Comparison of ENCODE assay signal across 20 cellular contexts in the genomic region with DNA sequence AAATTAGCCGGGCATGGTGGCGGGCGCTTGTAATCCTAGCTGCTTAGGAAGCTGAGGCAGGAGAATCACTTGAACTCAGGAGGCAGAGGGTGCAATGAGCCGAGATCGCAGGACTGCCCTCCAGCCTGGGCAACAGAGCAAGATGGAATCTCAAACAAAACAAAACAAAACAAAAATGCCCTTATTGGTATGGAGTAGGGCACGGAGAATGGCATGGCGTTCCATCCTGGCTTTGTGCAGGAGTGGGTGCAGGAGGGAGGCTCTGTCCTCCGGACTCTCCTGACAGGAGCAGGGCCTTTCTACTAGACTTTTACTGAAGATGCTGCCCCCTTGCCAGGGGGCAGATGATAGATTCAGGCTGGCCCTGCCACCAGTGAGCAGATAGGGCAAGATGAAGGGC. TPM values are rescaled to one million over a fixed set of nuclear protein-coding genes. Genes with fewer than 3 reads are reported as not detected.
A peak's percentile ranks its signal among the peaks of the same experiment; 100 is the strongest.
DNase-seq lines count a peak whose midpoint lies in the region; ATAC-seq and TF ChIP-seq lines count a peak whose summit lies in the region.
"Had no signal": no experiment of that assay in that cellular context is flagged by ENCODE, and none has a peak within 500 bp of the region (broad histone marks: within the 10 kb centered on the region; RNA-seq: fewer than 3 reads in every experiment).

No MANE protein-coding gene starts in this region.

- H3K9me3 ChIP-seq in mammary epithelial cell (replicated peaks; ENCODE audit: insufficient read depth, low read length): no peaks in the 10 kb centered on the region
- no peaks in the 10 kb centered on the region for H3K9me3 ChIP-seq in endocrine pancreas (ENCODE audit: control insufficient read depth, low read length)
- no peaks in the 10 kb centered on the region for H3K9me3 ChIP-seq in upper lobe of right lung

- 94% methylated on average over 8 of the region's 8 CpGs for whole genome bisulfite sequencing in mammary epithelial cell (ENCODE audit: low coverage, missing lambda C conversion rate)

- no peak overlapping the region for H3K4me2 ChIP-seq in mammary epithelial cell (ENCODE audit: insufficient read depth, low read depth, low read length)

- H3K4me1 ChIP-seq in mammary epithelial cell (ENCODE audit: insufficient read depth, low read length) (peaks cover 16% of the 10 kb centered on the region), endocrine pancreas (ENCODE audit: control insufficient read depth, insufficient read depth, low read length) (no peaks in the 10 kb centered on the region), upper lobe of right lung (no peaks in the 10 kb centered on the region)

- H3K27me3 Mint-ChIP-seq in MCF 10A (ENCODE audit: insufficient read depth, unreplicated experiment) (no peaks in the 10 kb centered on the region), nephron (ENCODE audit: low read depth) (peaks cover 67% of the 10 kb centered on the region)

- DNase-seq in MCF 10A (ENCODE audit: unreplicated experiment) (no peak), mammary epithelial cell (no peak), upper lobe of right lung (peak; percentile 25), ACHN (no peak)
- no peak for DNase-seq in stimulated activated CD4-positive, alpha-beta T cell treated with anti-CD3 and anti-CD28 coated beads, Interleukin-2, amount 100 ng/mL, for 24 hours
- DNase-seq: COR-L47, NCI-H1436, NCI-H2081, NCI-H510A treated with DMSO at 0.1 percent for 48 hours, RPMI8226 had no signal

- no peaks in the 10 kb centered on the region for H3K36me3 Mint-ChIP-seq in MCF 10A (ENCODE audit: insufficient read depth, unreplicated experiment)
- H3K36me3 Mint-ChIP-seq in nephron (ENCODE audit: low read depth): no peaks in the 10 kb centered on the region
- H3K36me3 Mint-ChIP-seq: IgD-negative memory B cell had no signal

- dilution Hi-C loops in mammary epithelial cell (cut with HindIII; ENCODE audit: low sequenced_read_pairs): no loop called here

- H3K4me3 ChIP-seq in mammary epithelial cell (replicated peaks in 1 of 3; ENCODE audit: insufficient read depth in 1 of 3, low read depth in 2 of 3, low read length in 3 of 3) (no peak overlapping the region), endocrine pancreas (ENCODE audit: control insufficient read depth, insufficient read depth, low read length) (peak overlapping the region; percentile 7), upper lobe of right lung (no peak overlapping the region)

- POLR2A ChIA-PET in MCF 10A (lab: Yijun Ruan, JAX): no interaction called here

- H2AFZ ChIP-seq in mammary epithelial cell (ENCODE audit: low read depth, low read length): no peak overlapping the region

- no peak for TF ChIP-seq CTCF in MCF 10A (IDR thresholded peaks at IDR 0.05; ENCODE audit: unreplicated experiment)
- TF ChIP-seq CTCF in mammary epithelial cell (conservative IDR thresholded peaks at IDR 0.05 in 1 of 2, IDR thresholded peaks at IDR 0.05 in 1 of 2; ENCODE audit: extremely low read depth in 1 of 2, insufficient read depth in 1 of 2, low read depth in 1 of 2, low read length in 2 of 2): no peak
- no peak for TF ChIP-seq CTCF in nephron (IDR thresholded peaks at IDR 0.05; ENCODE audit: unreplicated experiment in 3 of 3)
- TF ChIP-seq CTCF in upper lobe of right lung (IDR thresholded peaks at IDR 0.05): no peak

- intact Hi-C loops in MCF 10A (cut with micrococcal nuclease): no loop called here
- intact Hi-C loops in mammary epithelial cell (cut with micrococcal nuclease): no loop called here
- intact Hi-C loops in upper lobe of right lung (cut with DNase I): no loop called here

- H3K27me3 ChIP-seq in mammary epithelial cell (ENCODE audit: insufficient read depth, low read length) (no peaks in the 10 kb centered on the region), endocrine pancreas (ENCODE audit: control insufficient read depth, insufficient read depth, low read length) (no peaks in the 10 kb centered on the region), upper lobe of right lung (no peaks in the 10 kb centered on the region)

- no TSS peak for BruUV-seq in MCF 10A (replicated peaks; lab: Mats Ljungman, UMichigan)
- no TSS peak for BruUV-seq in mammary epithelial cell (replicated peaks; lab: Mats Ljungman, UMichigan)

- H3K4me1 Mint-ChIP-seq in MCF 10A (ENCODE audit: insufficient read depth, unreplicated experiment) (no peaks in the 10 kb centered on the region), nephron (peaks cover 18% of the 10 kb centered on the region)

- H3K4me3 Mint-ChIP-seq in MCF 10A (ENCODE audit: unreplicated experiment) (peak overlapping the region; percentile 70), nephron (peak overlapping the region in 2 of 3 experiments; percentile 30 to 75)

- ATAC-seq in upper lobe of right lung (no peak), HG02623 (IDR thresholded peaks at IDR 0.05; ENCODE audit: unreplicated experiment) (no peak)

- in situ Hi-C loops in mammary epithelial cell (cut with MboI; ENCODE audit: low sequenced_read_pairs in 2 of 2) (no loop called here), ACHN (cut with HindIII; ENCODE audit: low pct_ligation_motif_present, low pct_unique_long_range_greater_than_20kb, low sequenced_read_pairs) (no loop called here)

- H3K79me2 ChIP-seq in mammary epithelial cell (ENCODE audit: insufficient read depth, low read length): no peaks in the 10 kb centered on the region

- H3K27ac Mint-ChIP-seq in MCF 10A (ENCODE audit: low read depth, unreplicated experiment) (no peak overlapping the region), nephron (no peak overlapping the region)

- H3K36me3 ChIP-seq in mammary epithelial cell (ENCODE audit: insufficient read depth, low read length): no peaks in the 10 kb centered on the region
- H3K36me3 ChIP-seq in endocrine pancreas (ENCODE audit: control insufficient read depth, insufficient read depth, low read length): no peaks in the 10 kb centered on the region
- H3K36me3 ChIP-seq in upper lobe of right lung: no peaks in the 10 kb centered on the region

- no peak overlapping the region for H3K9ac ChIP-seq in mammary epithelial cell (ENCODE audit: insufficient read depth, low read length)
- peak overlapping the region; percentile 15 for H3K9ac ChIP-seq in endocrine pancreas (ENCODE audit: control insufficient read depth, insufficient read depth, low read length)

- H3K27ac ChIP-seq in mammary epithelial cell (ENCODE audit: insufficient read depth, low read depth, low read length) (no peak overlapping the region), upper lobe of right lung (no peak overlapping the region)
- H3K27ac ChIP-seq: C4-2B had no signal

- no peaks in the 10 kb centered on the region for H4K20me1 ChIP-seq in mammary epithelial cell (ENCODE audit: insufficient read depth, low read length)

- H3K9me3 Mint-ChIP-seq in MCF 10A (ENCODE audit: unreplicated experiment) (no peaks in the 10 kb centered on the region), nephron (no peaks in the 10 kb centered on the region)

- CTCF ChIA-PET in MCF 10A (lab: Yijun Ruan, JAX): interaction anchor here (0.6 to 0.7 kb wide), 3 partner anchors 8 to 296 kb away, joined by 3 to 6 read pairs (median 4); no protein-coding TSS in a partner anchor
- CTCF ChIA-PET in mammary epithelial cell (lab: Charles Lee; ENCODE audit: low non-redundant PET): no interaction called here

RNA-seq across cellular contexts. Expression of gene TMEM61, which starts 1.0 kb away (rescaled TPM):
- total RNA-seq in MCF 10A (2022) (0.39 TPM in 1 of 2 replicates, not detected in the other), mammary epithelial cell (1 to 10 TPM; 1.3 to 1.8 TPM), upper lobe of right lung (2.3 TPM)
- polyA plus RNA-seq in mammary epithelial cell: 0.78 TPM
- polyA minus RNA-seq in mammary epithelial cell: 8.6 TPM
- total RNA-seq: A172, Daoy, HT1080, LHCN-M2 had no signal
- polyA plus RNA-seq: IgD-negative memory B cell had no signal

RNA-seq across cellular contexts. Expression of gene BSND, which starts 17.3 kb away (rescaled TPM):
- total RNA-seq in MCF 10A (2022): not detected in 2 replicates
- total RNA-seq in mammary epithelial cell: not detected
- not detected for polyA plus RNA-seq in mammary epithelial cell
- polyA minus RNA-seq in mammary epithelial cell: not detected
- total RNA-seq in upper lobe of right lung: not detected
- total RNA-seq: A172, Daoy, H4, HT1080, LHCN-M2 had no signal
- polyA plus RNA-seq: IgD-negative memory B cell had no signal

RNA-seq across cellular contexts. Expression of gene PCSK9, which starts 57.9 kb away (rescaled TPM):
- total RNA-seq in MCF 10A (2022) (not detected in 2 replicates), mammary epithelial cell (10 to 100 TPM in 1 of 2 donors, under 1 TPM in 1; 0.67 to 75.0 TPM), upper lobe of right lung (23.5 TPM)
- polyA plus RNA-seq in mammary epithelial cell: 52.1 TPM
- 39.9 TPM for polyA minus RNA-seq in mammary epithelial cell
- total RNA-seq: A172 had no signal
- polyA plus RNA-seq: IgD-negative memory B cell had no signal
